In genomic region chr3:88059380-88060160, GRCh38 we compare ENCODE assay signal across 8 cellular contexts. TPM values are rescaled to one million over a fixed set of nuclear protein-coding genes. Genes with fewer than 3 reads are reported as not detected.
DNase-seq lines count a peak whose midpoint lies in the region; ATAC-seq, FAIRE-seq and TF ChIP-seq lines count a peak whose summit lies in the region.

No MANE protein-coding gene starts in this region.

- H3F3A ChIP-seq in SK-N-SH (replicated peaks; ENCODE audit: insufficient read depth): no peaks in the 10 kb centered on the region

- H3K9me1 ChIP-seq in endothelial cell of umbilical vein (replicated peaks; ENCODE audit: control insufficient read depth, extremely low read depth, insufficient read depth, low read length): peaks cover 2% of the 10 kb centered on the region

- H3K27me3 ChIP-seq in SK-N-SH (ENCODE audit: insufficient read depth) (no peaks in the 10 kb centered on the region), endothelial cell of umbilical vein (ENCODE audit: control insufficient read depth in 2 of 2, insufficient read depth in 2 of 2, low read length in 2 of 2) (no peaks in the 10 kb centered on the region)

- H4K20me1 ChIP-seq in SK-N-SH (ENCODE audit: insufficient read depth): peaks cover 33% of the 10 kb centered on the region
- peaks cover 16% of the 10 kb centered on the region for H4K20me1 ChIP-seq in endothelial cell of umbilical vein (replicated peaks; ENCODE audit: control insufficient read depth, extremely low read depth, insufficient read depth, low read length)

- under 1% methylated on average over 39 of the region's 45 CpGs for WGBS in SK-N-SH (ENCODE audit: low lambda C conversion rate)

- no peak for TF ChIP-seq CTCF in SK-N-SH (IDR thresholded peaks at IDR 0.05)
- no peak for TF ChIP-seq CTCF in endothelial cell of umbilical vein (IDR thresholded peaks at IDR 0.05; ENCODE audit: extremely low read depth in 1 of 2, insufficient read depth in 1 of 2, low read depth in 1 of 2, low read length in 2 of 2)

- DNase-seq in Right ventricle myocardium inferior (ENCODE audit: missing footprints): peak; percentile 56
- DNase-seq in cardiac septum (ENCODE audit: low spot score): no peak
- DNase-seq in SK-N-SH: peak; percentile 46
- DNase-seq in endothelial cell of umbilical vein (ENCODE audit: low read depth, low spot score): no peak
- peak; percentile 9 for DNase-seq in myocyte (ENCODE audit: low read depth)
- DNase-seq in RCC 7860 (ENCODE audit: low spot score): no peak

- no peaks in the 10 kb centered on the region for H3K9me2 ChIP-seq in SK-N-SH

- POLR2A ChIA-PET in SK-N-SH (lab: Yijun Ruan, JAX) (interaction anchor here (0.7 to 1.8 kb wide), 4 partner anchors 8 to 116 kb away, joined by 3 to 17 read pairs (median 3); partner anchors contain the start of gene C3orf38), endothelial cell of umbilical vein (lab: Charles Lee) (interaction anchor here (1.7 to 1.9 kb wide), 2 partner anchors 28 to 90 kb away, joined by 7 to 10 read pairs; partner anchors contain the start of gene C3orf38)

- BruUV-seq in endothelial cell of umbilical vein (replicated peaks; lab: Mats Ljungman, UMichigan): no TSS peak

- no peaks in the 10 kb centered on the region for H3K9me3 ChIP-seq in SK-N-SH
- H3K9me3 ChIP-seq in endothelial cell of umbilical vein (replicated peaks; ENCODE audit: control insufficient read depth, insufficient read depth, low read length): no peaks in the 10 kb centered on the region

- TF ChIP-seq RAD21 in SK-N-SH (IDR thresholded peaks at IDR 0.05; ENCODE audit: low read length): no peak

- H3K79me2 ChIP-seq in SK-N-SH (ENCODE audit: insufficient read depth): peaks cover 91% of the 10 kb centered on the region
- H3K79me2 ChIP-seq in endothelial cell of umbilical vein (ENCODE audit: control insufficient read depth, insufficient read depth, low read length): peaks cover 77% of the 10 kb centered on the region

- H3K4me2 ChIP-seq in SK-N-SH (peak overlapping the region; percentile 87), endothelial cell of umbilical vein (ENCODE audit: insufficient read depth, low read length) (peak overlapping the region; percentile 96)

- H3K27ac ChIP-seq in SK-N-SH (ENCODE audit: low read depth in 2 of 2, low read length in 1 of 2) (peak overlapping the region; percentile 75 to 91), endothelial cell of umbilical vein (ENCODE audit: insufficient read depth, low read depth, low read length) (peak overlapping the region; percentile 79)

- H3K4me3 ChIP-seq in SK-N-SH (ENCODE audit: low read depth in 2 of 2, low read length in 1 of 2): peak overlapping the region; percentile 93 to 95
- peak overlapping the region; percentile 77 to 99 (median 96) for H3K4me3 ChIP-seq in endothelial cell of umbilical vein (replicated peaks in 1 of 3; ENCODE audit: insufficient read depth in 1 of 3, low read depth in 1 of 3, low read length in 3 of 3)

- peak overlapping the region; percentile 87 for H3K9ac ChIP-seq in SK-N-SH
- H3K9ac ChIP-seq in endothelial cell of umbilical vein (replicated peaks; ENCODE audit: extremely low read depth, insufficient read depth, low read length): peak overlapping the region; percentile 94

- intact Hi-C loops in Right ventricle myocardium inferior (cut with DNase I): loop anchor here (2.0 to 5.0 kb wide), 2 partner anchors 53 to 88 kb away; partner anchors contain the start of gene C3orf38
- intact Hi-C loops in cardiac septum (cut with DNase I): loop anchor here (2.0 kb wide), 2 partner anchors 45 to 89 kb away; partner anchors contain the start of gene C3orf38
- intact Hi-C loops in endothelial cell of umbilical vein (cut with micrococcal nuclease): loop anchor here (1.0 kb wide), 2 partner anchors 54 to 90 kb away; partner anchors contain the start of gene C3orf38

- ATAC-seq in Right ventricle myocardium inferior (peak; percentile 4), HG02798 (IDR thresholded peaks at IDR 0.05; ENCODE audit: poor library complexity, unreplicated experiment) (peak; percentile 8), HG03280 (IDR thresholded peaks at IDR 0.05; ENCODE audit: unreplicated experiment) (no peak)

- H3K36me3 ChIP-seq in SK-N-SH (replicated peaks in 1 of 2; ENCODE audit: control insufficient read depth in 1 of 2, insufficient read depth in 2 of 2, low read length in 1 of 2): peaks cover 23 to 29% of the 10 kb centered on the region in 2 experiments
- peaks cover 4 to 8% of the 10 kb centered on the region in 2 experiments for H3K36me3 ChIP-seq in endothelial cell of umbilical vein (ENCODE audit: control insufficient read depth in 2 of 2, extremely low read depth in 1 of 2, insufficient read depth in 2 of 2, low read length in 2 of 2)

- no peak for TF ChIP-seq POLR2A in endothelial cell of umbilical vein (IDR thresholded peaks at IDR 0.05; ENCODE audit: low read depth, low read length)

- dilution Hi-C loops in endothelial cell of umbilical vein (cut with MboI; ENCODE audit: extremely low pct_ligation_motif_present, low sequenced_read_pairs): no loop called here

- FAIRE-seq in endothelial cell of umbilical vein (lab: Jason Lieb, UNC) (no peak), RCC 7860 (lab: Jason Lieb, UNC) (no peak)

- no peak for TF ChIP-seq EP300 in SK-N-SH (IDR thresholded peaks at IDR 0.05; ENCODE audit: borderline replicate concordance in 1 of 2, low read depth in 1 of 2, low read length in 1 of 2)

- CTCF ChIA-PET in SK-N-SH (lab: Yijun Ruan, JAX) (interaction anchor here (1.3 kb wide), 1 partner anchor 8 kb away, joined by 3 read pairs; no protein-coding TSS in a partner anchor), endothelial cell of umbilical vein (lab: Charles Lee) (interaction anchor here (0.9 to 5.4 kb wide), 3 partner anchors 16 to 54 kb away, joined by 3 to 30 read pairs (median 6); no protein-coding TSS in a partner anchor)

- H2AFZ ChIP-seq in SK-N-SH (ENCODE audit: low read depth): peak overlapping the region; percentile 76
- H2AFZ ChIP-seq in endothelial cell of umbilical vein (ENCODE audit: low read depth, low read length): peak overlapping the region; percentile 75

- H3K4me1 ChIP-seq in SK-N-SH (ENCODE audit: control insufficient read depth in 1 of 2, insufficient read depth in 2 of 2, low read depth in 1 of 2, low read length in 1 of 2) (peaks cover 7 to 16% of the 10 kb centered on the region in 2 experiments; a peak in 2 of 4 replicates), endothelial cell of umbilical vein (ENCODE audit: control insufficient read depth, extremely low read depth, insufficient read depth, low read length) (peaks cover 29% of the 10 kb centered on the region)

TF ChIP-seq in SK-N-SH, 30 proteins besides CTCF, POLR2A, EP300 and RAD21 (continues in another document):
- peak; percentile 15; the same call in 1 of the 2 replicates for TF ChIP-seq MAX (IDR thresholded peaks at IDR 0.05; ENCODE audit: low read depth)
- no peak for TF ChIP-seq ELF1 (IDR thresholded peaks at IDR 0.05)

TF ChIP-seq in endothelial cell of umbilical vein, 7 proteins besides CTCF, POLR2A, EP300 and RAD21:
- TF ChIP-seq GATA2 (IDR thresholded peaks at IDR 0.05; ENCODE audit: insufficient read depth, insufficient read length, low read depth, low read length): no peak
- no peak for TF ChIP-seq JUN (IDR thresholded peaks at IDR 0.05; ENCODE audit: borderline replicate concordance, insufficient read depth, insufficient read length, low read depth)
- TF ChIP-seq MYC (IDR thresholded peaks at IDR 0.05; ENCODE audit: low read depth, low read length): no peak
- no peak for TF ChIP-seq MAX (IDR thresholded peaks at IDR 0.05; ENCODE audit: insufficient read depth, insufficient read length)
- TF ChIP-seq POLR2AphosphoS5 (IDR thresholded peaks at IDR 0.05; ENCODE audit: insufficient read depth, low read depth, low read length): no peak
- TF ChIP-seq FOS (IDR thresholded peaks at IDR 0.05; ENCODE audit: borderline replicate concordance, insufficient read depth, low read length): no peak
- no peak for TF ChIP-seq EZH2 (IDR thresholded peaks at IDR 0.05; ENCODE audit: borderline replicate concordance, low read depth, low read length, severe bottlenecking)

RNA-seq across cellular contexts. Expression of gene ZNF654, which starts 0.5 kb away (rescaled TPM):
- total RNA-seq in Right ventricle myocardium inferior (11.9 TPM), cardiac septum (14.7 TPM), endothelial cell of umbilical vein (14.6 and 14.8 TPM in 2 replicates), myocyte (11.0 and 13.4 TPM in 2 replicates)
- polyA plus RNA-seq in SK-N-SH (2012; rRNA removed) (1.6 and 1.7 TPM in 2 replicates), endothelial cell of umbilical vein (1.5 and 2.9 TPM in 2 replicates)
- polyA plus RNA-seq in SK-N-SH (2012; cell fraction: cytosol; rRNA removed): 1.6 and 2.3 TPM in 2 replicates
- 1.6 and 3.0 TPM in 2 replicates for polyA plus RNA-seq in SK-N-SH (2012; cell fraction: nucleus; rRNA removed)
- 2.1 and 2.8 TPM in 2 replicates for polyA plus RNA-seq in endothelial cell of umbilical vein (2011; cell fraction: cytosol; rRNA removed)
- polyA plus RNA-seq in endothelial cell of umbilical vein (2011; cell fraction: nucleus; rRNA removed): 7.3 and 8.6 TPM in 2 replicates
- 5.0 and 7.6 TPM in 2 replicates for polyA plus RNA-seq in endothelial cell of umbilical vein (2012)
- polyA minus RNA-seq in endothelial cell of umbilical vein: 6.3 and 9.5 TPM in 2 replicates
- 2.2 TPM for polyA minus RNA-seq in endothelial cell of umbilical vein (2011; cell fraction: cytosol; rRNA and poly(A)+ RNA removed)
- 19.5 and 23.2 TPM in 2 replicates for polyA minus RNA-seq in endothelial cell of umbilical vein (2011; cell fraction: nucleus; rRNA and poly(A)+ RNA removed)
- 3.0 TPM for polyA plus RNA-seq in myocyte (2012)

RNA-seq across cellular contexts. Expression of gene CGGBP1, which starts 0.8 kb away (rescaled TPM):
- 51.6 TPM for total RNA-seq in Right ventricle myocardium inferior
- total RNA-seq in cardiac septum: 48.5 TPM
- polyA plus RNA-seq in SK-N-SH (2012; rRNA removed): 34.5 and 38.3 TPM in 2 replicates
- 34.9 and 38.4 TPM in 2 replicates for polyA plus RNA-seq in SK-N-SH (2012; cell fraction: cytosol; rRNA removed)
- 65.5 and 68.7 TPM in 2 replicates for polyA plus RNA-seq in SK-N-SH (2012; cell fraction: nucleus; rRNA removed)
- 69.4 and 69.7 TPM in 2 replicates for total RNA-seq in endothelial cell of umbilical vein
- polyA plus RNA-seq in endothelial cell of umbilical vein: 26.0 and 33.1 TPM in 2 replicates
- polyA plus RNA-seq in endothelial cell of umbilical vein (2011; cell fraction: cytosol; rRNA removed): 45.1 and 55.9 TPM in 2 replicates
- 150 and 175 TPM in 2 replicates for polyA plus RNA-seq in endothelial cell of umbilical vein (2011; cell fraction: nucleus; rRNA removed)
- polyA plus RNA-seq in endothelial cell of umbilical vein (2012): 36.2 and 43.2 TPM in 2 replicates
- 77.6 and 83.4 TPM in 2 replicates for polyA minus RNA-seq in endothelial cell of umbilical vein
- polyA minus RNA-seq in endothelial cell of umbilical vein (2011; cell fraction: cytosol; rRNA and poly(A)+ RNA removed): 34.2 TPM
- 49.4 and 73.7 TPM in 2 replicates for polyA minus RNA-seq in endothelial cell of umbilical vein (2011; cell fraction: nucleus; rRNA and poly(A)+ RNA removed)
- total RNA-seq in myocyte: 75.2 and 77.0 TPM in 2 replicates
- 36.8 TPM for polyA plus RNA-seq in myocyte (2012)

Comparison
In these comparisons a context has a peak if more than half of its experiments do, and no peak if none do; other contexts are left out.
1. DNase-seq: peak in Right ventricle myocardium inferior (single experiment), SK-N-SH (single experiment) and myocyte (single experiment); none in cardiac septum (single experiment), endothelial cell of umbilical vein (single experiment) and RCC 7860 (single experiment).